1 cellular context compared by ENCODE assay signal in the genomic region with DNA sequence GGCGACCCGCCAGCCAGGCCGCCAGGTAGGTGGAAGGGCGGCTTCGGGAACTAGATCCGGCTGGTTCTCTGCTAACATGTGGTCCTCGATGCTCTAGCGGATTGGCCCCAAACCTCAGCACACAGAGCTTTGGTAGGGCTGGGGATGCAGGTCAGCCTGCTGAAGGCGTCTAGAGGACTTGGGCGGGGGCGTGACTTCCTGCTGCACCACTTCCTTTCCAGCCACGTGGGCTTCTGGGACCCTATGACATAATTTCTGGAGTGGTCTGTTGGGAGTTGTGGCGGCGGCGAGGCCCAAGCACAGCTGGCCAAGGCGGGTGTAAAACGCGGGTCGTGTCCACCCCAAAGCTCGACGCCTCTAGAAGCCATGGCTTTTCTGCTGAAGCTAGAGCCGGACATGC.
TF ChIP-seq lines count a peak whose summit lies in the region.

No MANE protein-coding gene starts in this region.

TF ChIP-seq in K562, 482 proteins besides CTCF, POLR2A, EP300 and RAD21 (continued from another document):
- TF ChIP-seq GABPA (tag; conservative IDR thresholded peaks at IDR 0.05; ENCODE audit: low read depth) (no peak), NR2C2 (CRISPR knock-in tag; IDR thresholded peaks at IDR 0.05) (no peak), NR2C2 (tag; IDR thresholded peaks at IDR 0.05) (no peak)
